ENCODE assay signal across 8 cellular contexts in the genomic region with DNA sequence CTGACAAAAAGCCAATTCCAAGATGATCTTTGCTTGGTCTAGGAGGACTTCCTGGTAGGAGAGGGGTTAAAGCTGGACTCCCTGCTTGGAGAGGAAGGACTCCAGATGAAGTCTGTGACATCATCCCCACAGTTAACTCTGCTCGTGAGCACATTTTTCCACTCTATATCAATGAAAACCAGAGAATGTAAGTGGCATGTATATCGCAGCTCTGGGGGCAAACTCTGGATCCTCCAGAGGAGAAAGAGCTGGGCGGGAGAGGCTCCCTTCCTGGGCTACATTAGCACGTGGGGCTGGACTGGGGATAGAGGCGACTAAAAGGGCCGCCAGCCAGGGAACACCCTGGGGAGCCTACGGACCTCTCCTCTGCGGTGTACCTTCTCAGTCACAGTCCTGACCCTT.
A peak's percentile ranks its signal among the peaks of the same experiment; 100 is the strongest.
DNase-seq lines count a peak whose midpoint lies in the region; ATAC-seq and TF ChIP-seq lines count a peak whose summit lies in the region.

No MANE protein-coding gene starts in this region.

- no peaks in the 10 kb centered on the region for H3K9me3 Mint-ChIP-seq in stimulated activated naive CD8-positive, alpha-beta T cell treated with anti-CD3 and anti-CD28 coated beads, Interleukin-15, amount 100 ng/mL, for 72 hours

- in situ Hi-C loops in GM13977 (cut with MboI; ENCODE audit: low pct_unique_long_range_greater_than_20kb, low sequenced_read_pairs, unreplicated experiment), result no loop called here

- H3K4me3 Mint-ChIP-seq in stimulated activated naive CD8-positive, alpha-beta T cell treated with anti-CD3 and anti-CD28 coated beads, Interleukin-15, amount 100 ng/mL, for 72 hours, result peak overlapping the region; percentile 95 to 96

- DNase-seq in OCI-M1 (lab: John Stamatoyannopoulos, UW), result peak; percentile 71
- peak; percentile 55 for DNase-seq in fibroblast of gingiva (ENCODE audit: low read depth)
- DNase-seq in stimulated activated naive CD8-positive, alpha-beta T cell treated with anti-CD3 and anti-CD28 coated beads, Interleukin-15, amount 100 ng/mL, for 72 hours, result no peak
- DNase-seq in NCI-H446 treated with DMSO at 0.1 percent for 48 hours (lab: John Stamatoyannopoulos, UW), result no peak
- no peak for DNase-seq in GM13977 (ENCODE audit: low spot score)
- DNase-seq in NCI-H2029 (lab: John Stamatoyannopoulos, UW), result no peak

- peak overlapping the region; percentile 67 to 95 for H3K27ac Mint-ChIP-seq in stimulated activated naive CD8-positive, alpha-beta T cell treated with anti-CD3 and anti-CD28 coated beads, Interleukin-15, amount 100 ng/mL, for 72 hours

- peak; percentile 7 for ATAC-seq in GM21825 (IDR thresholded peaks at IDR 0.05; ENCODE audit: unreplicated experiment)
- ATAC-seq in stimulated activated naive CD8-positive, alpha-beta T cell treated with anti-CD3 and anti-CD28 coated beads, Interleukin-15, amount 100 ng/mL, for 72 hours, result peak; percentile 33

- H3K4me3 ChIP-seq in GM08714 (ENCODE audit: low read length), result peak overlapping the region; percentile 35; the same call in 1 of the 2 replicates

- no peaks in the 10 kb centered on the region for H3K27me3 Mint-ChIP-seq in stimulated activated naive CD8-positive, alpha-beta T cell treated with anti-CD3 and anti-CD28 coated beads, Interleukin-15, amount 100 ng/mL, for 72 hours

- TF ChIP-seq CTCF in GM13977 (IDR thresholded peaks at IDR 0.05; ENCODE audit: extremely low read depth, insufficient read depth, missing control alignments), result no peak

- peaks cover 83% of the 10 kb centered on the region for H3K4me1 Mint-ChIP-seq in stimulated activated naive CD8-positive, alpha-beta T cell treated with anti-CD3 and anti-CD28 coated beads, Interleukin-15, amount 100 ng/mL, for 72 hours

Comparison
In these comparisons a context has a peak if more than half of its experiments do, and no peak if none do; other contexts are left out.
1. DNase-seq: peak in OCI-M1 (single experiment) and fibroblast of gingiva (single experiment); none in stimulated activated naive CD8-positive, alpha-beta T cell treated with anti-CD3 and anti-CD28 coated beads, Interleukin-15, amount 100 ng/mL, for 72 hours (0 of 2), NCI-H446 treated with DMSO at 0.1 percent for 48 hours (single experiment), GM13977 (single experiment) and NCI-H2029 (single experiment).